ENCODE assay signal across 10 cellular contexts in the genomic region with DNA sequence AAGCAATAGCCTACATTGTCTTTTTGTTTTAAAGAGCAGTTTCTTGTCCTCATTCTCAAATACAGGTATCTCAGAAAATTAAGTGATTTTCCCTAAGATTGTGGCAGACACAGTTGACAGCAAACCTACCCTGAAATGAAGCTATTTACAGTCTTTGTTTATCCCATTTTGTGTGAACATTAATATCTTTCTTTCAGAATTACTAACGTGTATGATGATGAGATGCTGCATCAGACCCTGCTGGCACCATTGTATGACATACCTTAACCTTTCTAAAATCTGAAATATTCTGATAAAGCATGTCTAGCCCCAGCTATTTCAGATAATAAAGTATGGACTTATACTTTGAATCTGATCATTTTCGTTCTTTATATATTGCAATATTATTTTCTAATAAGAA.
"Had no signal": no experiment of that assay in that cellular context is flagged by ENCODE, and none has a peak within 500 bp of the region (broad histone marks: within the 10 kb centered on the region; RNA-seq: fewer than 3 reads in every experiment).

No MANE protein-coding gene starts in this region.

- H3K4me3 Mint-ChIP-seq: HFFc6, IgD-negative memory B cell had no signal

- H3K27ac Mint-ChIP-seq: HFFc6, IgD-negative memory B cell had no signal

- H3K27me3 Mint-ChIP-seq: IgD-negative memory B cell had no signal

- H3K4me3 ChIP-seq: GM23248, HAP-1 had no signal

- ATAC-seq: HCT116, HepG2 had no signal

- DNase-seq: GM23248, GOT3, H7, HFFc6, KBM-7 had no signal

- H3K27ac ChIP-seq: GM23248, HL-60 had no signal

- H3K9me3 Mint-ChIP-seq: HFFc6, IgD-negative memory B cell had no signal
